ENCODE assay signal across 1 cellular context in genomic region chr2:48357351-48357750, GRCh38.
TF ChIP-seq lines count a peak whose summit lies in the region.

No MANE protein-coding gene starts in this region.

TF ChIP-seq in GM12878, 131 proteins besides CTCF, POLR2A, EP300 and RAD21:
- TF ChIP-seq SKIL (IDR thresholded peaks at IDR 0.05; ENCODE audit: low read depth, poor library complexity, severe bottlenecking) (no peak), RB1 (IDR thresholded peaks at IDR 0.05; ENCODE audit: borderline replicate concordance) (no peak)
